ENCODE assay signal across 8 cellular contexts in the genomic region with DNA sequence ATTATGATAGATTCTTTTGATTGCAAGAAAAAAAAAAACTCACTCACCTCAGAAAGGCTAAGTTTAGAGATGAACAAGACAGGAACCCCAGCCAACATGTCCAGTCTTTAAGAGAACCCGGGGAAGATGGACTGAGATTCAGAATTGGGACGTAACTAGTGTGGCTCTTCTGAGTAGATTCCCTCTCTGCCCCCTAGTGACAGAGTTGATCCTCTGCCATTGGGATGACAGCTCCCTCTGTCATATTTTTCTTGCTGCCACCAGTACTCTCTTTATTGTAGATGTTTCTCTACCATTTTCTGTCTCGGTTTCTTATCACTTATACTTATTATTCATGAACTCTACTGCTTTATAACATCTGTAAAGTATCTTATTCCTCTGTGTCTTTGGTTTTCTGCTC.
DNase-seq lines count a peak whose midpoint lies in the region; ATAC-seq, FAIRE-seq and TF ChIP-seq lines count a peak whose summit lies in the region.

No MANE protein-coding gene starts in this region.

- peaks cover 25% of the 10 kb centered on the region for H3K4me1 Mint-ChIP-seq in HFFc6 (ENCODE audit: low read depth)
- H3K4me1 Mint-ChIP-seq in CD4-positive, alpha-beta memory T cell: no peaks in the 10 kb centered on the region

- H2AFZ ChIP-seq in Loucy (ENCODE audit: low read length) (peak overlapping the region; percentile 20; the same call in 1 of the 2 replicates), hepatocyte (no peak overlapping the region)

- no peak for FAIRE-seq in A549 (lab: Jason Lieb, UNC)

- H3K27ac ChIP-seq in A549 (no peak overlapping the region), hepatocyte (no peak overlapping the region), thyroid gland (no peak overlapping the region)
- H3K27ac ChIP-seq in CD4-positive, alpha-beta memory T cell (ENCODE audit: low read depth, low read length): no peak overlapping the region

- H3K4me3 Mint-ChIP-seq in HFFc6: no peak overlapping the region
- H3K4me3 Mint-ChIP-seq in CD4-positive, alpha-beta memory T cell: no peak overlapping the region

- peak; percentile 72 to 75 for TF ChIP-seq RAD21 in A549 (conservative IDR thresholded peaks at IDR 0.05 in 1 of 2, IDR thresholded peaks at IDR 0.05 in 1 of 2)

- H3K27me3 ChIP-seq in Loucy (ENCODE audit: insufficient read depth, low read length, poor library complexity, severe bottlenecking) (no peaks in the 10 kb centered on the region), hepatocyte (no peaks in the 10 kb centered on the region), thyroid gland (no peaks in the 10 kb centered on the region)
- no peaks in the 10 kb centered on the region for H3K27me3 ChIP-seq in CD4-positive, alpha-beta memory T cell (ENCODE audit: insufficient read depth, low read length)

- intact Hi-C loops in thyroid gland (cut with DNase I): no loop called here
- intact Hi-C loops in CD4-positive, alpha-beta memory T cell (cut with micrococcal nuclease): no loop called here

- no peaks in the 10 kb centered on the region for H3K9me3 ChIP-seq in A549
- no peaks in the 10 kb centered on the region for H3K9me3 ChIP-seq in Loucy (ENCODE audit: insufficient read depth, low read depth, low read length)
- no peaks in the 10 kb centered on the region for H3K9me3 ChIP-seq in hepatocyte (ENCODE audit: low read depth)
- H3K9me3 ChIP-seq in thyroid gland: no peaks in the 10 kb centered on the region
- no peaks in the 10 kb centered on the region for H3K9me3 ChIP-seq in CD4-positive, alpha-beta memory T cell (ENCODE audit: control insufficient read depth in 1 of 2, low read length in 2 of 2)

- H3K27me3 Mint-ChIP-seq in HFFc6 (ENCODE audit: insufficient read depth): no peaks in the 10 kb centered on the region; the same call in 1 of the 2 replicates
- no peaks in the 10 kb centered on the region for H3K27me3 Mint-ChIP-seq in CD4-positive, alpha-beta memory T cell

- H4K20me1 ChIP-seq in Loucy (ENCODE audit: insufficient read depth, low read length, poor library complexity, severe bottlenecking): no peaks in the 10 kb centered on the region
- peaks cover 3% of the 10 kb centered on the region for H4K20me1 ChIP-seq in hepatocyte (ENCODE audit: insufficient read depth, poor library complexity, severe bottlenecking)

- no peaks in the 10 kb centered on the region for H3K79me2 ChIP-seq in Loucy (ENCODE audit: insufficient read depth, low read length)
- H3K79me2 ChIP-seq in hepatocyte: peaks cover 77% of the 10 kb centered on the region

- POLR2A ChIA-PET in A549 (lab: Yijun Ruan, JAX): interaction anchor here (1.5 kb wide), 1 partner anchor 77 kb away, joined by 9 read pairs; the partner anchor contains the start of gene GULP1
- POLR2A ChIA-PET in CD4-positive, alpha-beta memory T cell (lab: Charles Lee; ENCODE audit: partially characterized antibody): no interaction called here

- H3K9me2 ChIP-seq in Loucy (replicated peaks; ENCODE audit: low read depth, low read length) (no peaks in the 10 kb centered on the region), hepatocyte (replicated peaks; ENCODE audit: insufficient read depth) (no peaks in the 10 kb centered on the region)

- no peaks in the 10 kb centered on the region for H3K9me3 Mint-ChIP-seq in HFFc6
- H3K9me3 Mint-ChIP-seq in CD4-positive, alpha-beta memory T cell: peaks cover 0 to 3% (median 0%) of the 10 kb centered on the region in 8 donors

- DNase-seq in A549 (ENCODE audit: low read depth in 1 of 2, low spot score in 1 of 2) (peak; percentile 26 to 69), HFFc6 (peak; percentile 57), amniotic epithelial cell (ENCODE audit: low read depth) (peak; percentile 55), hepatocyte (ENCODE audit: low spot score) (peak; percentile 59), thyroid gland (peak; percentile 24 to 27)
- DNase-seq in CD4-positive, alpha-beta memory T cell: no peak

- no peak overlapping the region for H3K9ac ChIP-seq in Loucy (ENCODE audit: low read depth, low read length, poor library complexity, severe bottlenecking)

- peak overlapping the region; percentile 39; the same call in 2 of the 3 replicates for H3K4me2 ChIP-seq in A549
- no peak overlapping the region for H3K4me2 ChIP-seq in Loucy (ENCODE audit: low read depth, low read length, poor library complexity, severe bottlenecking)
- no peak overlapping the region for H3K4me2 ChIP-seq in hepatocyte

- H3K36me3 ChIP-seq in Loucy (ENCODE audit: insufficient read depth, low read length): no peaks in the 10 kb centered on the region
- H3K36me3 ChIP-seq in hepatocyte (replicated peaks; ENCODE audit: insufficient read depth, low read depth): no peaks in the 10 kb centered on the region
- no peaks in the 10 kb centered on the region for H3K36me3 ChIP-seq in thyroid gland
- H3K36me3 ChIP-seq in CD4-positive, alpha-beta memory T cell (ENCODE audit: insufficient read depth, low read length): no peaks in the 10 kb centered on the region

- no peak overlapping the region for H3K4me3 ChIP-seq in A549
- no peak overlapping the region for H3K4me3 ChIP-seq in Loucy (ENCODE audit: low read length, poor library complexity, severe bottlenecking)
- H3K4me3 ChIP-seq in hepatocyte: no peak overlapping the region
- H3K4me3 ChIP-seq in thyroid gland (replicated peaks in 1 of 3): no peak overlapping the region
- no peak overlapping the region for H3K4me3 ChIP-seq in CD4-positive, alpha-beta memory T cell (ENCODE audit: low read length in 2 of 2)

- H3K4me1 ChIP-seq in A549 (peaks cover 12% of the 10 kb centered on the region; the same call in 2 of the 3 replicates), Loucy (ENCODE audit: insufficient read depth, low read length, poor library complexity, severe bottlenecking) (no peaks in the 10 kb centered on the region), hepatocyte (ENCODE audit: insufficient read depth) (no peaks in the 10 kb centered on the region), thyroid gland (no peaks in the 10 kb centered on the region)
- H3K4me1 ChIP-seq in CD4-positive, alpha-beta memory T cell (ENCODE audit: insufficient read depth, low read length): no peaks in the 10 kb centered on the region

- peak; percentile 61 for TF ChIP-seq CTCF in A549 (IDR thresholded peaks at IDR 0.05)
- peak; percentile 73 for TF ChIP-seq CTCF in GM12872 (IDR thresholded peaks at IDR 0.05; ENCODE audit: insufficient read depth, low read depth, low read length)
- peak; percentile 86 for TF ChIP-seq CTCF in HFFc6 (IDR thresholded peaks at IDR 0.05)
- peak; percentile 81 for TF ChIP-seq CTCF in Loucy (conservative IDR thresholded peaks at IDR 0.05; ENCODE audit: low read length)
- peak; percentile 45 for TF ChIP-seq CTCF in hepatocyte (IDR thresholded peaks at IDR 0.05; ENCODE audit: poor library complexity)
- peak; percentile 26 to 65 (median 48) for TF ChIP-seq CTCF in thyroid gland (IDR thresholded peaks at IDR 0.05)

- no peak overlapping the region for H3K27ac Mint-ChIP-seq in HFFc6
- H3K27ac Mint-ChIP-seq in CD4-positive, alpha-beta memory T cell: no peak overlapping the region

- 14% methylated on average over 3 of the region's 3 CpGs for WGBS in A549 (ENCODE audit: missing lambda C conversion rate)
- WGBS in hepatocyte (ENCODE audit: low lambda C conversion rate, missing lambda C conversion rate): 62% methylated on average over 3 of the region's 3 CpGs
- WGBS in thyroid gland, 2 donors: 53 to 64% methylated on average over 3 of the region's 3 CpGs

- TF ChIP-seq EP300 in A549 (IDR thresholded peaks at IDR 0.05): no peak

- ATAC-seq in A549: peak; percentile 89 to 96

- TF ChIP-seq POLR2A in A549 (IDR thresholded peaks at IDR 0.05; ENCODE audit: low read length) (no peak), thyroid gland (IDR thresholded peaks at IDR 0.05) (no peak)

- no peaks in the 10 kb centered on the region for H3F3A ChIP-seq in Loucy (ENCODE audit: low read depth)

- H3K36me3 Mint-ChIP-seq in HFFc6 (ENCODE audit: low read depth): no peaks in the 10 kb centered on the region
- H3K36me3 Mint-ChIP-seq in CD4-positive, alpha-beta memory T cell: no peaks in the 10 kb centered on the region

- CTCF ChIA-PET in A549 (lab: Yijun Ruan, JAX): interaction anchor here (1.1 to 2.2 kb wide), 6 partner anchors 9 to 507 kb away, joined by 3 to 12 read pairs (median 5); partner anchors contain the start of gene GULP1
- CTCF ChIA-PET in CD4-positive, alpha-beta memory T cell (lab: Charles Lee; ENCODE audit: partially characterized antibody): no interaction called here

TF ChIP-seq in A549, 52 proteins besides CTCF, POLR2A, EP300 and RAD21:
- TF ChIP-seq SMC3 (IDR thresholded peaks at IDR 0.05): peak; percentile 76
- no peak for TF ChIP-seq KDM1A (IDR thresholded peaks at IDR 0.05; ENCODE audit: low read depth)

Comparison
In these comparisons a context has a peak if more than half of its experiments do, and no peak if none do; other contexts are left out.
1. DNase-seq: peak in A549 (2 of 2), HFFc6 (single experiment), amniotic epithelial cell (single experiment), hepatocyte (single experiment) and thyroid gland (2 of 2); none in CD4-positive, alpha-beta memory T cell (0 of 5).
2. Peak in every context shown above with its lines, with median percentiles within 50 percentile points of each other: CTCF ChIP-seq.